ENCODE assay signal across 6 cellular contexts in genomic region chr19:53157601-53158000, GRCh38. TPM values are rescaled to one million over a fixed set of nuclear protein-coding genes. Genes with fewer than 3 reads are reported as not detected.
DNase-seq lines count a peak whose midpoint lies in the region; ATAC-seq and TF ChIP-seq lines count a peak whose summit lies in the region.

No MANE protein-coding gene starts in this region.

- peak overlapping the region; percentile 41 to 85 (median 73) for H3K27ac Mint-ChIP-seq in immature natural killer cell

- H3K4me3 Mint-ChIP-seq in immature natural killer cell = peak overlapping the region; percentile 70 to 90 (median 85)

- peaks cover 8 to 15% (median 15%) of the 10 kb centered on the region in 3 donors for H3K27me3 Mint-ChIP-seq in immature natural killer cell (ENCODE audit: low read depth in 3 of 3)

- peaks cover 29 to 42% of the 10 kb centered on the region in 2 donors for H3K4me1 Mint-ChIP-seq in immature natural killer cell

- peak overlapping the region; percentile 71 for H3K4me3 ChIP-seq in AG09309 (ENCODE audit: control insufficient read depth, low read depth, low read length)

- ATAC-seq in GM19328 (IDR thresholded peaks at IDR 0.05; ENCODE audit: unreplicated experiment) (no peak), GM21529 (IDR thresholded peaks at IDR 0.05; ENCODE audit: unreplicated experiment) (no peak)

- no peak for DNase-seq in AG09309 (ENCODE audit: low read depth)
- DNase-seq in SK-N-DZ (ENCODE audit: low spot score) = peak; percentile 1
- DNase-seq in immature natural killer cell = no peak
- DNase-seq in GM20000 (ENCODE audit: low spot score) = no peak

- peaks cover 37 to 46% (median 40%) of the 10 kb centered on the region in 3 donors for H3K36me3 Mint-ChIP-seq in immature natural killer cell

- TF ChIP-seq CTCF in AG09309 (IDR thresholded peaks at IDR 0.05; ENCODE audit: control insufficient read depth, insufficient read depth, low read depth, low read length, missing control alignments) (no peak), GM20000 (IDR thresholded peaks at IDR 0.05; ENCODE audit: extremely low read depth, missing control alignments) (no peak)

- H3K9me3 Mint-ChIP-seq in immature natural killer cell = peaks cover 7 to 39% (median 24%) of the 10 kb centered on the region in 6 donors

RNA-seq across cellular contexts. Expression of gene ZNF347, which starts 1.3 kb away (rescaled TPM):
- 3.0 and 3.4 TPM in 2 replicates for polyA plus RNA-seq in SK-N-DZ (2014; cell fraction: cytosol; rRNA removed)
- 3.2 and 4.0 TPM in 2 replicates for polyA plus RNA-seq in SK-N-DZ (2014; cell fraction: nucleus; rRNA removed)
- 1 to 10 TPM; 2.1 to 9.2 (median 3.2) TPM for polyA plus RNA-seq in immature natural killer cell

RNA-seq across cellular contexts. Expression of gene ZNF415, which starts 24.9 kb away (rescaled TPM):
- 4.6 and 6.0 TPM in 2 replicates for polyA plus RNA-seq in SK-N-DZ (2014; cell fraction: cytosol; rRNA removed)
- polyA plus RNA-seq in SK-N-DZ (2014; cell fraction: nucleus; rRNA removed) = 4.7 and 8.6 TPM in 2 replicates
- polyA plus RNA-seq in immature natural killer cell = 1 to 10 TPM; 3.1 to 7.3 (median 6.0) TPM

RNA-seq across cellular contexts. Expression of gene ZNF665, which starts 35.6 kb away (rescaled TPM):
- 1.6 and 2.1 TPM in 2 replicates for polyA plus RNA-seq in SK-N-DZ (2014; cell fraction: cytosol; rRNA removed)
- 0.71 and 5.8 TPM in 2 replicates for polyA plus RNA-seq in SK-N-DZ (2014; cell fraction: nucleus; rRNA removed)
- polyA plus RNA-seq in immature natural killer cell = 10 to 100 TPM in 2 of 3 donors, 1 to 10 TPM in 1; 7.6 to 12.8 (median 11.2) TPM

RNA-seq across cellular contexts. Expression of gene ZNF160, which starts 54.4 kb away (rescaled TPM):
- 6.6 and 7.5 TPM in 2 replicates for polyA plus RNA-seq in SK-N-DZ (2014; cell fraction: cytosol; rRNA removed)
- 8.3 and 15.6 TPM in 2 replicates for polyA plus RNA-seq in SK-N-DZ (2014; cell fraction: nucleus; rRNA removed)
- 10 to 100 TPM in 2 of 3 donors, 1 to 10 TPM in 1; 8.5 to 25.3 (median 13.9) TPM for polyA plus RNA-seq in immature natural killer cell
